8 cellular contexts compared by ENCODE assay signal in the genomic region with DNA sequence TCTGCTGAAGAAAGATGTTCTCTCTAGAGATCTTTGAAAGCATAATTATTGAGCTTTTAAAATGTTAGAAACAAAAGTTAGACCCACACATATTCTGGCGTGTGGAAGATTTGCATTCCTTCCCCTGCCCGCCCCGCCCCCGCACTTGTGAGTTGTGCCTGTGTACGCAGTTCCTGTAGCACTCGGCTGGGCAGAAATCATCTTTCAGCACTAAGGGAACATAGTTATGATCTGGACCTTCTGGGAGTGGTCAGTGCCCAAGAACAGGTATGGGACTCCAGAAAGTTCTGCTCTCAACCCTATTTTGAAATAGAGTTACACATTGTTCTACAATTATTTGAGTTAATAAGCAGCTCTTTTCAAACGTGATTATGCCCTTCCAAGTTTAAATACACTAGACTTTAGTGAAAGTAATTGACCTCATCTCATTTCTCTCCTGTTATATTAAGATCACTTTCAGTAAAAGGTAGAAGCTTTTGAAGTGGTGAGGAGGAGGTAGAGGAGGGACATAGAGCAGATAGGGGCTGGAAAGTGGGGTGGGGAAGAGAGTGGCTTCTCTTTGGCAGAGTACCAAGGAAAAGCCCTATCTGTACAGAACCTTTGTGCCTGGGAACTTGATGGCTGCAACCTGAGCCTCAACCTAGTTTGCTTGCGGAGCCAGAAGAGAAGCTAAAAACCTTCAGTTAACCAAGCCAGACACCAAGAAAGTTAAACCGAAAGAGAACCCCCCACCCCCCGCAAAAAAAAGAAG. TPM values are rescaled to one million over a fixed set of nuclear protein-coding genes. Genes with fewer than 3 reads are reported as not detected.
A peak's percentile ranks its signal among the peaks of the same experiment; 100 is the strongest.
DNase-seq lines count a peak whose midpoint lies in the region; ATAC-seq and TF ChIP-seq lines count a peak whose summit lies in the region.

No MANE protein-coding gene starts in this region.

- peak overlapping the region; percentile 1 for H3K4me3 Mint-ChIP-seq in activated T-cell treated with anti-CD3 and anti-CD28 coated beads, Interleukin-2, amount 50 U/mL, for 4 hours
- H3K4me3 Mint-ChIP-seq in stimulated activated naive CD8-positive, alpha-beta T cell treated with anti-CD3 and anti-CD28 coated beads, Interleukin-15, Interleukin-2, amounts not matched to agents 100 ng/mL and 50 ng/mL, for 24 hours: peak overlapping the region; percentile 55

- ATAC-seq in HG02759 (IDR thresholded peaks at IDR 0.05; ENCODE audit: unreplicated experiment): peak; percentile 44
- ATAC-seq in activated T-cell treated with anti-CD3 and anti-CD28 coated beads, Interleukin-2, amount 50 U/mL, for 4 hours: peak in 1 of 2 donors; percentile 44
- peak; percentile 90 for ATAC-seq in left lung
- ATAC-seq in HG02840 (IDR thresholded peaks at IDR 0.05; ENCODE audit: low FRiP score, unreplicated experiment): no peak

- peaks cover 35% of the 10 kb centered on the region for H3K4me1 Mint-ChIP-seq in activated T-cell treated with anti-CD3 and anti-CD28 coated beads, Interleukin-2, amount 50 U/mL, for 4 hours (ENCODE audit: low read depth)
- H3K4me1 Mint-ChIP-seq in stimulated activated naive CD8-positive, alpha-beta T cell treated with anti-CD3 and anti-CD28 coated beads, Interleukin-15, Interleukin-2, amounts not matched to agents 100 ng/mL and 50 ng/mL, for 24 hours (ENCODE audit: low read depth): peaks cover 45% of the 10 kb centered on the region

- TF ChIP-seq CTCF in GM10266 (IDR thresholded peaks at IDR 0.05; ENCODE audit: control insufficient read depth, insufficient read depth, low read depth, missing control alignments) (no peak), left lung (IDR thresholded peaks at IDR 0.05) (no peak)

- intact Hi-C loops in left lung (cut with DNase I): no loop called here

- H3K4me3 ChIP-seq in left lung: peak overlapping the region in 1 of 2 donors; percentile 13

- DNase-seq in GM10266 (ENCODE audit: extremely low spot score) (peak; percentile 69), left lung (peak; percentile 83 to 85), NCI-H446 (lab: John Stamatoyannopoulos, UW) (no peak), activated gamma-delta T cell treated with Interleukin-2 at 50 U/mL for 16 hours (no peak)
- DNase-seq in activated T-cell treated with anti-CD3 and anti-CD28 coated beads, Interleukin-2, amount 50 U/mL, for 4 hours: peak; percentile 38

- no peaks in the 10 kb centered on the region for H3K27me3 Mint-ChIP-seq in activated T-cell treated with anti-CD3 and anti-CD28 coated beads, Interleukin-2, amount 50 U/mL, for 4 hours (ENCODE audit: low read depth)
- H3K27me3 Mint-ChIP-seq in stimulated activated naive CD8-positive, alpha-beta T cell treated with anti-CD3 and anti-CD28 coated beads, Interleukin-15, Interleukin-2, amounts not matched to agents 100 ng/mL and 50 ng/mL, for 24 hours: no peaks in the 10 kb centered on the region

- H3K27ac ChIP-seq in left lung: peak overlapping the region; percentile 73

- H3K4me1 ChIP-seq in left lung: peaks cover 30 to 67% of the 10 kb centered on the region in 2 donors

- H3K27ac Mint-ChIP-seq in stimulated activated naive CD8-positive, alpha-beta T cell treated with anti-CD3 and anti-CD28 coated beads, Interleukin-15, Interleukin-2, amounts not matched to agents 100 ng/mL and 50 ng/mL, for 24 hours: peak overlapping the region; percentile 26

- H3K27me3 ChIP-seq in left lung: no peaks in the 10 kb centered on the region

- no peaks in the 10 kb centered on the region for H3K9me3 Mint-ChIP-seq in activated T-cell treated with anti-CD3 and anti-CD28 coated beads, Interleukin-2, amount 50 U/mL, for 4 hours
- H3K9me3 Mint-ChIP-seq in stimulated activated naive CD8-positive, alpha-beta T cell treated with anti-CD3 and anti-CD28 coated beads, Interleukin-15, Interleukin-2, amounts not matched to agents 100 ng/mL and 50 ng/mL, for 24 hours: no peaks in the 10 kb centered on the region

- no peaks in the 10 kb centered on the region for H3K36me3 ChIP-seq in left lung

- H3K36me3 Mint-ChIP-seq in activated T-cell treated with anti-CD3 and anti-CD28 coated beads, Interleukin-2, amount 50 U/mL, for 4 hours (ENCODE audit: insufficient read depth): peaks cover 4% of the 10 kb centered on the region
- H3K36me3 Mint-ChIP-seq in stimulated activated naive CD8-positive, alpha-beta T cell treated with anti-CD3 and anti-CD28 coated beads, Interleukin-15, Interleukin-2, amounts not matched to agents 100 ng/mL and 50 ng/mL, for 24 hours (ENCODE audit: low read depth): peaks cover 3% of the 10 kb centered on the region

- no peaks in the 10 kb centered on the region for H3K9me3 ChIP-seq in left lung

RNA-seq across cellular contexts. Expression of gene BLVRA, which starts 5.7 kb away (rescaled TPM):
- total RNA-seq in activated T-cell treated with anti-CD3 and anti-CD28 coated beads, Interleukin-2, amount 50 U/mL, for 4 hours: 10 to 100 TPM; 20.7 to 24.9 (median 23.7) TPM
- total RNA-seq in left lung: 10 to 100 TPM; 78.1 to 83.8 TPM

RNA-seq across cellular contexts. Expression of gene COA1, which starts 34.9 kb away (rescaled TPM):
- total RNA-seq in activated T-cell treated with anti-CD3 and anti-CD28 coated beads, Interleukin-2, amount 50 U/mL, for 4 hours: 10 to 100 TPM; 51.4 to 56.7 (median 51.5) TPM
- 10 to 100 TPM; 41.5 to 43.8 TPM for total RNA-seq in left lung

Comparison
In these comparisons a context has a peak if more than half of its experiments do, and no peak if none do; other contexts are left out.
1. DNase-seq: peak in GM10266 (single experiment), activated T-cell treated with anti-CD3 and anti-CD28 coated beads, Interleukin-2, amount 50 U/mL, for 4 hours (single experiment) and left lung (2 of 2); none in NCI-H446 (0 of 2) and activated gamma-delta T cell treated with Interleukin-2 at 50 U/mL for 16 hours (single experiment).